29 cellular contexts compared by ENCODE assay signal in genomic region chr17:68624381-68624780, GRCh38. TPM values are rescaled to one million over a fixed set of nuclear protein-coding genes. Genes with fewer than 3 reads are reported as not detected.
"Had no signal": no experiment of that assay in that cellular context is flagged by ENCODE, and none has a peak within 500 bp of the region (broad histone marks: within the 10 kb centered on the region; RNA-seq: fewer than 3 reads in every experiment).

No MANE protein-coding gene starts in this region.

- ATAC-seq: activated CD4-positive, CD25-positive, alpha-beta regulatory T cell treated with anti-CD3 and anti-CD28 coated beads, Interleukin-2, amount 50 U/mL, for 24 hours; body of pancreas; left ventricle myocardium superior; naive thymus-derived CD4-positive, alpha-beta T cell; pancreas; stimulated activated naive B cell treated with anti-CD40 and anti-IgM and Interleukin-4, amounts not matched to agents 10 μg/mL and 1 μg/mL and 100 μg/mL, for 72 hours; upper lobe of right lung had no signal

- H3K4me1 ChIP-seq: body of pancreas, colonic mucosa, pancreas, prostate gland, sigmoid colon, upper lobe of right lung had no signal

- H3K27me3 ChIP-seq: body of pancreas, cardiac muscle cell, colonic mucosa, dorsolateral prefrontal cortex, pancreas, sigmoid colon, stomach, thyroid gland, upper lobe of right lung had no signal

- H3K36me3 ChIP-seq: cardiac muscle cell, colonic mucosa, pancreas, prostate gland, sigmoid colon, stomach, thyroid gland, upper lobe of right lung, WERI-Rb-1 had no signal

- H3K9me3 ChIP-seq: body of pancreas, colonic mucosa, pancreas, prostate gland, sigmoid colon, stomach, thyroid gland, upper lobe of right lung had no signal

- DNase-seq: activated CD4-positive, alpha-beta memory T cell treated with anti-CD3 and anti-CD28 coated beads, Interleukin-2, amount 10 ng/mL, durations not matched to agents 7 days and 5 days; activated CD4-positive, alpha-beta T cell treated with anti-CD3 and anti-CD28 coated beads, Interleukin-2, amount 10 ng/mL, durations not matched to agents 24 days and 14 days; activated CD8-positive, alpha-beta memory T cell treated with anti-CD3 and anti-CD28 coated beads, Interleukin-2, amount 50 U/mL, for 48 hours; activated gamma-delta T cell; activated naive CD4-positive, alpha-beta T cell treated with anti-CD3 and anti-CD28 coated beads, Interleukin-2, amount 10 ng/mL, durations not matched to agents 7 days and 5 days; activated T-cell treated with anti-CD3 and anti-CD28 coated beads, Interleukin-2, amount 50 U/mL, for 24 hours; anterior cingulate cortex; body of pancreas; cerebellar nuclear complex; colonic mucosa; dorsolateral prefrontal cortex; effector memory CD4-positive, alpha-beta T cell; left ventricle myocardium superior; naive thymus-derived CD4-positive, alpha-beta T cell; nucleus accumbens; pancreas; sigmoid colon; stimulated activated CD4-positive, alpha-beta T cell treated with anti-CD3 and anti-CD28 coated beads, Interleukin-1b, Interleukin-23, amount 100 ng/mL, for 48 hours; stimulated activated naive B cell treated with anti-CD40 and anti-IgM and Interleukin-4, amounts not matched to agents 10 μg/mL and 1 μg/mL and 100 μg/mL, for 72 hours; stomach; SW 1271; T-helper 9 cell; thyroid gland; upper lobe of right lung; WERI-Rb-1 had no signal

- H3K4me3 ChIP-seq: body of pancreas, cardiac muscle cell, colonic mucosa, dorsolateral prefrontal cortex, pancreas, prostate gland, sigmoid colon, smooth muscle cell, stomach, thyroid gland, upper lobe of right lung had no signal

- H3K27ac ChIP-seq: body of pancreas, colonic mucosa, dorsolateral prefrontal cortex, pancreas, prostate gland, sigmoid colon, stomach, thyroid gland, upper lobe of right lung, WERI-Rb-1 had no signal

RNA-seq across cellular contexts. Expression of gene FAM20A, which starts 23.2 kb away (rescaled TPM):
- total RNA-seq: activated CD4-positive, alpha-beta memory T cell treated with anti-CD3 and anti-CD28 coated beads, Interleukin-2, amount 10 ng/mL, durations not matched to agents 7 days and 5 days; activated CD4-positive, alpha-beta T cell treated with anti-CD3 and anti-CD28 coated beads, Interleukin-2, amount 10 ng/mL, durations not matched to agents 24 days and 14 days had no signal
